Comparison of ENCODE assay signal across 17 cellular contexts in the genomic region with DNA sequence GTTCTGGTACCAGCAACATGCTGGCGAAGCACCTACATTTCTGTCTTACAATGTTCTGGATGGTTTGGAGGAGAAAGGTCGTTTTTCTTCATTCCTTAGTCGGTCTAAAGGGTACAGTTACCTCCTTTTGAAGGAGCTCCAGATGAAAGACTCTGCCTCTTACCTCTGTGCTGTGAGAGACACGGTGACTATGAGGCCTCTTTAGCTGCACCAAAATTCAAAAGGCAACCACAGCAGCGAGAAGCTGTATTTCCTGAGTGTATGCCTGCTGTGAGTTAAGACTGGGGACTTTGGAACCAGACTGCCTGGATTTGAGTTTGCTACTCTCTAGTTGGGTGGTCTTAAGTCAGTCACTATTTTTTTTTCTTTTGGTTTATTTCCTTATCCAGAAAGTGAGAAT. TPM values are rescaled to one million over a fixed set of nuclear protein-coding genes. Genes with fewer than 3 reads are reported as not detected.
"Had no signal": no experiment of that assay in that cellular context is flagged by ENCODE, and none has a peak within 500 bp of the region (broad histone marks: within the 10 kb centered on the region; RNA-seq: fewer than 3 reads in every experiment).

No MANE protein-coding gene starts in this region.

- H3K4me1 Mint-ChIP-seq: memory B cell, nephron had no signal

- DNase-seq: activated CD8-positive, alpha-beta memory T cell treated with anti-CD3 and anti-CD28 coated beads, Interleukin-2, amount 50 U/mL, for 4 hours; activated effector memory CD4-positive, alpha-beta T cell treated with Interleukin-2 at 50 U/mL for 16 hours; central memory CD4-positive, alpha-beta T cell; cortex of kidney; effector memory CD4-positive, alpha-beta T cell; left ventricle myocardium inferior; SIG-M5; stimulated activated naive CD4-positive, alpha-beta T cell treated with Interleukin-2 at 50 U/mL for 16 hours; testis had no signal

- H3K9me3 Mint-ChIP-seq: memory B cell, nephron had no signal

- H3K27ac ChIP-seq: left ventricle myocardium inferior, testis had no signal

- ATAC-seq: sciatic nerve had no signal

- H3K27ac Mint-ChIP-seq: memory B cell, nephron had no signal

- H3K4me3 Mint-ChIP-seq: memory B cell, nephron had no signal

- H3K36me3 ChIP-seq: left ventricle myocardium inferior had no signal

- H3K36me3 Mint-ChIP-seq: memory B cell had no signal

- H3K27me3 ChIP-seq: testis had no signal

- H3K4me3 ChIP-seq: left ventricle myocardium inferior, testis had no signal

- H3K9me3 ChIP-seq: testis had no signal

- H3K4me1 ChIP-seq: left ventricle myocardium inferior, testis had no signal

RNA-seq across cellular contexts. Expression of a gene that starts 8.7 kb away (rescaled TPM):
- total RNA-seq: epithelial cell of proximal tubule, left ventricle myocardium inferior, osteoblast, pulmonary artery endothelial cell, sciatic nerve, urinary bladder had no signal
- polyA plus RNA-seq: keratinocyte, urinary bladder had no signal

RNA-seq across cellular contexts. Expression of a gene that starts 10.2 kb away (rescaled TPM):
- total RNA-seq: epithelial cell of proximal tubule, left ventricle myocardium inferior, osteoblast, pulmonary artery endothelial cell, sciatic nerve, urinary bladder had no signal
- polyA plus RNA-seq: keratinocyte, urinary bladder had no signal

RNA-seq across cellular contexts. Expression of a gene that starts 30.2 kb away (rescaled TPM):
- total RNA-seq: epithelial cell of proximal tubule, left ventricle myocardium inferior, osteoblast, sciatic nerve, urinary bladder had no signal
- polyA plus RNA-seq: keratinocyte, urinary bladder had no signal
